Comparison of ENCODE assay signal across 20 cellular contexts in the genomic region with DNA sequence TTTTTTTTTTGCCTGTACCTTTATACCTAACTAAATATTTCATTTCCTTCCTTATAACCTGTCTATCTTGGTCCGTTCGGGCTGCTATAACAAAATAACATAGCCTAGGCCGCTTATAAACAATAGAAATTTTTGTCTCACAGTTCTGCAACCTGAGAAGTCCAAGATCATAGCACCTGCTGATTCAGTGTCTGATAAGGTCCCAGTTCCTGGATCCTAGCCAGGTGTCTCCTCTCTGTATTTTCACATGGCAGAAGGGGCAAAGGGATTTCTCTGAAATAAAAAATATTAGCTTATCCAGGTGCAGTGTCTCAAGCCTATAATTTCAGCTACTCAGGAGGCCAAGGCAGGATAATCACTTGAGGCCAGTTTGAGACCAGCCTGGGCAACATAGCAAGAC.
"Had no signal": no experiment of that assay in that cellular context is flagged by ENCODE, and none has a peak within 500 bp of the region (broad histone marks: within the 10 kb centered on the region; RNA-seq: fewer than 3 reads in every experiment).

No MANE protein-coding gene starts in this region.

- H3K4me3 ChIP-seq: ascending aorta, right lobe of liver, transverse colon, uterus had no signal

- H3K9me3 ChIP-seq: ascending aorta, right lobe of liver, transverse colon, uterus had no signal

- DNase-seq: activated CD4-positive, alpha-beta T cell treated with anti-CD3 and anti-CD28 coated beads, Interleukin-2, amount 50 U/mL, for 4 hours; activated effector memory CD4-positive, alpha-beta T cell treated with anti-CD3 and anti-CD28 coated beads, Interleukin-2, amount 50 U/mL, for 16 hours; activated T-cell treated with anti-CD3 and anti-CD28 coated beads, Interleukin-2, amount 50 U/mL, for 72 hours; cerebellar nuclear complex; cortex of kidney; effector CD4-positive, alpha-beta T cell; head of caudate nucleus; right lobe of liver; small intestine; stimulated activated CD4-positive, alpha-beta T cell treated with anti-CD3 and anti-CD28 coated beads, Interleukin-15, amount 100 ng/mL, for 24 hours; stimulated activated CD4-positive, alpha-beta T cell treated with anti-CD3 and anti-CD28 coated beads, Interleukin-2, amount 100 ng/mL, for 48 hours; transverse colon; uterus had no signal

- H3K4me1 Mint-ChIP-seq: activated naive CD4-positive, alpha-beta T cell treated with anti-CD3 and anti-CD28 coated beads, Interleukin-2, amount 50 U/mL, for 24 hours; mesothelial cell of epicardium had no signal

- H3K27me3 Mint-ChIP-seq: activated naive CD4-positive, alpha-beta T cell treated with anti-CD3 and anti-CD28 coated beads, Interleukin-2, amount 50 U/mL, for 24 hours; stimulated activated naive CD8-positive, alpha-beta T cell treated with anti-CD3 and anti-CD28 coated beads, Interleukin-15, Interleukin-2, amounts not matched to agents 100 ng/mL and 50 ng/mL, for 24 hours had no signal

- H3K4me3 Mint-ChIP-seq: activated naive CD4-positive, alpha-beta T cell treated with anti-CD3 and anti-CD28 coated beads, Interleukin-2, amount 50 U/mL, for 24 hours; activated T-cell treated with anti-CD3 and anti-CD28 coated beads, Interleukin-2, amount 50 U/mL, for 72 hours; mesothelial cell of epicardium; nephron; stimulated activated naive CD8-positive, alpha-beta T cell treated with anti-CD3 and anti-CD28 coated beads, Interleukin-15, Interleukin-2, amounts not matched to agents 100 ng/mL and 50 ng/mL, for 24 hours had no signal

- H3K4me1 ChIP-seq: ascending aorta, parathyroid adenoma, right lobe of liver, transverse colon, uterus had no signal

- H3K27me3 ChIP-seq: ascending aorta, right lobe of liver, transverse colon, uterus had no signal

- H3K27ac ChIP-seq: ascending aorta, parathyroid adenoma, right lobe of liver, transverse colon, uterus had no signal

- H3K36me3 Mint-ChIP-seq: activated naive CD4-positive, alpha-beta T cell treated with anti-CD3 and anti-CD28 coated beads, Interleukin-2, amount 50 U/mL, for 24 hours; mesothelial cell of epicardium had no signal

- ATAC-seq: activated T-cell treated with anti-CD3 and anti-CD28 coated beads, Interleukin-2, amount 50 U/mL, for 72 hours; left lobe of liver; right lobe of liver had no signal

- H3K36me3 ChIP-seq: ascending aorta, right lobe of liver, transverse colon, uterus had no signal

- H3K27ac Mint-ChIP-seq: activated naive CD4-positive, alpha-beta T cell treated with anti-CD3 and anti-CD28 coated beads, Interleukin-2, amount 50 U/mL, for 24 hours; activated T-cell treated with anti-CD3 and anti-CD28 coated beads, Interleukin-2, amount 50 U/mL, for 72 hours; mesothelial cell of epicardium; nephron; stimulated activated naive CD8-positive, alpha-beta T cell treated with anti-CD3 and anti-CD28 coated beads, Interleukin-15, Interleukin-2, amounts not matched to agents 100 ng/mL and 50 ng/mL, for 24 hours had no signal

- H3K9me3 Mint-ChIP-seq: activated naive CD4-positive, alpha-beta T cell treated with anti-CD3 and anti-CD28 coated beads, Interleukin-2, amount 50 U/mL, for 24 hours; nephron had no signal
